In the genomic region with DNA sequence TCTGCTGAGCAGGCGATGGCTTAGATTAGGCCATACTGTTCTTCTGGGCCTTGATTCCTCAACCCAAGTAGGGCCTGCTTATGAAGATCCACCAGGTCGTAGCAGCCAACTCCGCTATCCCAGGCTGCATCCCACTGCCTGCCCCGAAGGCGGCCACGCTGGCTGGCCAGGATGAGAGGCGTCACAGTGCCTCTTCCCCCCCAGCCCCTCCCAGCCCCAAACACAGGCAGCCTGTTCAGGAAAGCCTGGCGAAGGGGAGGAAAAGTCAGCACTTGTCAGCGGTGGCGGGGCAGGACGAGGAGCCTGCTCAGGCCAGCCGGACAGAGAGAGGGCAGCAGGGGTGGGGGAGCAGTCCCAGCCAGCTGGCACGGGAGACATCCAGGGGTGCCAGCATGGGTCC, we compare ENCODE assay signal across 20 cellular contexts. TPM values are rescaled to one million over a fixed set of nuclear protein-coding genes. Genes with fewer than 3 reads are reported as not detected.
A peak's percentile ranks its signal among the peaks of the same experiment; 100 is the strongest.
DNase-seq lines count a peak whose midpoint lies in the region; FAIRE-seq and TF ChIP-seq lines count a peak whose summit lies in the region.
"Had no signal": no experiment of that assay in that cellular context is flagged by ENCODE, and none has a peak within 500 bp of the region (broad histone marks: within the 10 kb centered on the region; RNA-seq: fewer than 3 reads in every experiment).

No MANE protein-coding gene starts in this region.

- peak overlapping the region; percentile 75; the same call in 1 of the 2 replicates for H2BK12ac ChIP-seq in H1 (ENCODE audit: low read depth, low read length)

- CTCF ChIA-PET in H1 (lab: Charles Lee; ENCODE audit: partially characterized antibody) = interaction anchor here (0.8 to 13.1 kb wide), 15 partner anchors 7 to 439 kb away, joined by 3 to 88 read pairs (median 4); partner anchors contain the start of gene PTH1R

- H3K9me3 ChIP-seq in left ventricle myocardium inferior (replicated peaks) (no peaks in the 10 kb centered on the region), H1 (ENCODE audit: insufficient read depth in 2 of 2, low read depth in 1 of 2, low read length in 1 of 2) (no peaks in the 10 kb centered on the region), sigmoid colon (no peaks in the 10 kb centered on the region)
- H3K9me3 ChIP-seq: BLaER1 treated with 17β-estradiol and CSF1 and Interleukin-3, amounts not matched to agents 10 nM and 100 nM had no signal

- H3K27ac ChIP-seq in left ventricle myocardium inferior (replicated peaks) = peak overlapping the region; percentile 32
- no peak overlapping the region for H3K27ac ChIP-seq in H1 (ENCODE audit: low read depth, low read length)
- no peak overlapping the region for H3K27ac ChIP-seq in sigmoid colon
- H3K27ac ChIP-seq: BLaER1 treated with 17β-estradiol and CSF1 and Interleukin-3, amounts not matched to agents 10 nM and 100 nM had no signal

- peak overlapping the region; percentile 39; the same call in 1 of the 2 replicates for H2BK5ac ChIP-seq in H1 (ENCODE audit: low read depth, low read length)

- peak overlapping the region; percentile 21 for H3K4ac ChIP-seq in H1 (replicated peaks; ENCODE audit: insufficient read length, low read depth, low read length)

- TF ChIP-seq POLR2A in H1 (IDR thresholded peaks at IDR 0.05; ENCODE audit: control extremely low read depth in 1 of 2, low read depth in 2 of 2, low read length in 2 of 2) (no peak), sigmoid colon (IDR thresholded peaks at IDR 0.05) (no peak)

- no peak for TF ChIP-seq RAD21 in H1 (IDR thresholded peaks at IDR 0.05 in 1 of 2, conservative IDR thresholded peaks at IDR 0.05 in 1 of 2; ENCODE audit: low read depth in 2 of 2, low read length in 2 of 2)

- H3K4me2 ChIP-seq in H1 (ENCODE audit: insufficient read depth in 1 of 2, low read depth in 2 of 2, low read length in 2 of 2) = peak overlapping the region in 1 of 2 experiments; percentile 34; a peak in 2 of 4 replicates

- H3K36me3 ChIP-seq in left ventricle myocardium inferior (no peaks in the 10 kb centered on the region), H1 (ENCODE audit: control insufficient read depth in 2 of 4, insufficient read depth in 4 of 4, low read length in 3 of 4) (no peaks in the 10 kb centered on the region), sigmoid colon (no peaks in the 10 kb centered on the region)
- H3K36me3 ChIP-seq: BLaER1 treated with 17β-estradiol and CSF1 and Interleukin-3, amounts not matched to agents 10 nM and 100 nM had no signal

- H3K4me3 ChIP-seq in left ventricle myocardium inferior (no peak overlapping the region), H1 (ENCODE audit: extremely low read depth in 1 of 4, insufficient read depth in 2 of 4, low read depth in 3 of 4, low read length in 4 of 4) (no peak overlapping the region), sigmoid colon (no peak overlapping the region)
- H3K4me3 ChIP-seq: BLaER1 treated with 17β-estradiol and CSF1 and Interleukin-3, amounts not matched to agents 10 nM and 100 nM had no signal

- peak overlapping the region; percentile 81; the same call in 1 of the 2 replicates for H2BK15ac ChIP-seq in H1 (ENCODE audit: low read length)

- peak overlapping the region; percentile 69 for H4K91ac ChIP-seq in H1 (replicated peaks; ENCODE audit: insufficient read length, low read length)

- H2BK20ac ChIP-seq in H1 (ENCODE audit: low read length) = no peak overlapping the region

- H2AK5ac ChIP-seq in H1 (ENCODE audit: low read depth, low read length) = no peak overlapping the region

- H3K79me1 ChIP-seq in H1 (ENCODE audit: low read depth, low read length) = no peaks in the 10 kb centered on the region

- H3K18ac ChIP-seq in H1 (ENCODE audit: extremely low read depth, low read length) = no peak overlapping the region; the same call in none of the 2 replicates

- FAIRE-seq in H1 (lab: Jason Lieb, UNC) = no peak
- FAIRE-seq: G401.6, GM12891, HTR-8/SVneo had no signal

- H3K23ac ChIP-seq in H1 (ENCODE audit: insufficient read length) = no peak overlapping the region

- no peak overlapping the region for H3K56ac ChIP-seq in H1 (replicated peaks; ENCODE audit: insufficient read length, low read depth, low read length)

- TF ChIP-seq EP300 in H1 (IDR thresholded peaks at IDR 0.05; ENCODE audit: borderline replicate concordance in 1 of 2, low read depth in 2 of 2, low read length in 2 of 2) (no peak), sigmoid colon (IDR thresholded peaks at IDR 0.05) (no peak)

- H4K20me1 ChIP-seq in H1 (replicated peaks in 1 of 2; ENCODE audit: control insufficient read depth in 1 of 2, insufficient read depth in 2 of 2, low read length in 2 of 2) = peaks cover 3 to 13% of the 10 kb centered on the region in 2 experiments

- H3K4me1 ChIP-seq in left ventricle myocardium inferior (peaks cover 46% of the 10 kb centered on the region), H1 (replicated peaks in 1 of 4; ENCODE audit: control insufficient read depth in 3 of 4, insufficient read depth in 4 of 4, low read length in 3 of 4) (peaks cover 4 to 30% (median 19%) of the 10 kb centered on the region in 4 experiments), sigmoid colon (peaks cover 0 to 32% (median 19%) of the 10 kb centered on the region in 4 donors)

- H3K79me2 ChIP-seq in H1 (ENCODE audit: control insufficient read depth in 1 of 2, insufficient read depth in 2 of 2, low read length in 2 of 2) = no peaks in the 10 kb centered on the region

- 88% methylated on average over 4 of the region's 13 CpGs; no CpG with 5 or more reads in 1 of the 2 experiments for WGBS in H1 (ENCODE audit: extremely low coverage in 1 of 2, insufficient coverage in 1 of 2, insufficient read length in 1 of 2, insufficient replicate concordance in 2 of 2, low coverage in 1 of 2, low lambda C conversion rate in 2 of 2, missing lambda C conversion rate in 1 of 2), 2 experiments
- WGBS in sigmoid colon, 2 donors = 87 to 89% methylated on average over 13 of the region's 13 CpGs

- H4K5ac ChIP-seq in H1 (ENCODE audit: insufficient read length, low read depth, low read length) = no peak overlapping the region

- POLR2A ChIA-PET in H1 (lab: Charles Lee; ENCODE audit: partially characterized antibody) = no interaction called here

- no peak overlapping the region for H3K9ac ChIP-seq in H1 (replicated peaks in 1 of 4; ENCODE audit: extremely low read depth in 1 of 4, low read depth in 3 of 4, low read length in 3 of 4)
- H3K9ac ChIP-seq: BLaER1 treated with 17β-estradiol and CSF1 and Interleukin-3, amounts not matched to agents 10 nM and 100 nM had no signal

- intact Hi-C loops in left ventricle myocardium inferior (cut with micrococcal nuclease) = no loop called here
- intact Hi-C loops in cardiac septum (cut with DNase I) = no loop called here
- intact Hi-C loops in sigmoid colon (cut with DNase I) = no loop called here

- H3K14ac ChIP-seq in H1 (ENCODE audit: insufficient read length) = no peak overlapping the region

- H2AFZ ChIP-seq in H1 (ENCODE audit: low read length) = no peak overlapping the region

- no peak overlapping the region for H2BK120ac ChIP-seq in H1 (replicated peaks; ENCODE audit: low read depth, low read length)

- H3K27me3 ChIP-seq in left ventricle myocardium inferior (ENCODE audit: low read depth) = peaks cover 15% of the 10 kb centered on the region
- peaks cover 39 to 82% (median 73%) of the 10 kb centered on the region in 4 experiments for H3K27me3 ChIP-seq in H1 (replicated peaks in 1 of 4; ENCODE audit: control insufficient read depth in 3 of 4, extremely low read depth in 1 of 4, insufficient read depth in 3 of 4, low read length in 3 of 4)
- H3K27me3 ChIP-seq in sigmoid colon = peaks cover 0 to 4% (median 0%) of the 10 kb centered on the region in 3 donors

- TF ChIP-seq CTCF in left ventricle myocardium inferior (IDR thresholded peaks at IDR 0.05; ENCODE audit: borderline replicate concordance) = no peak
- no peak for TF ChIP-seq CTCF in H1 (IDR thresholded peaks at IDR 0.05; ENCODE audit: control extremely low read depth in 1 of 3, insufficient read depth in 1 of 3, low read depth in 1 of 3, low read length in 3 of 3)
- no peak for TF ChIP-seq CTCF in sigmoid colon (IDR thresholded peaks at IDR 0.05)

- peaks cover 4% of the 10 kb centered on the region; the same call in 1 of the 2 replicates for H3K23me2 ChIP-seq in H1 (ENCODE audit: low read depth, low read length)

- DNase-seq in left ventricle myocardium inferior = no peak
- DNase-seq in cardiac septum (ENCODE audit: low spot score) = no peak
- no peak for DNase-seq in H1 (ENCODE audit: low read depth in 1 of 2, low spot score in 2 of 2)
- peak; percentile 50 for DNase-seq in medulla oblongata (ENCODE audit: extremely low spot score)
- DNase-seq in cerebellar nuclear complex (lab: John Stamatoyannopoulos, UW) = no peak
- no peak for DNase-seq in HuH-7 (ENCODE audit: low spot score)
- no peak for DNase-seq in sigmoid colon
- DNase-seq: 8988T; AML-193; Calu3; CD4-positive, CD25-positive, alpha-beta regulatory T cell; DMS 273 treated with DMSO at 0.1 percent for 48 hours; HCEC 1CT; HFFc6 had no signal

- H4K8ac ChIP-seq in H1 (ENCODE audit: extremely low read depth, insufficient read depth, low read length) = no peak overlapping the region; the same call in 1 of the 2 replicates

RNA-seq across cellular contexts. Expression of gene PTH1R, which starts 11.2 kb away (rescaled TPM):
- 6.4 TPM for total RNA-seq in left ventricle myocardium inferior
- total RNA-seq in cardiac septum = 5.4 TPM
- total RNA-seq in H1 (2021; fragmentation: NEBNext Ultra II Directional; extraction: Animal tissue kit (Norgen Biotek cat#: 25700)) = 0.21 and 1.5 TPM in 2 replicates
- polyA plus RNA-seq in H1 (2011; rRNA removed) = 0.57 and 1.9 TPM in 2 replicates
- 0.89 TPM for polyA plus RNA-seq in H1 (2011; cell fraction: cytosol; rRNA removed)
- 3.4 TPM for polyA plus RNA-seq in H1 (2011; cell fraction: nucleus; rRNA removed)
- 0.27 to 1.1 TPM (median 0.67 TPM) in 4 replicates for polyA plus RNA-seq in H1 (2012, experiment 1 of 2)
- 0.54 TPM for polyA plus RNA-seq in H1 (2012, experiment 2 of 2)
- polyA plus RNA-seq in H1 (2013, experiment 1 of 2) = 0.63 TPM
- 0.79 TPM for polyA plus RNA-seq in H1 (2013, experiment 2 of 2)
- polyA minus RNA-seq in H1 (2011; rRNA and poly(A)+ RNA removed) = 0.73 and 0.88 TPM in 2 replicates
- not detected for polyA minus RNA-seq in H1 (2011; cell fraction: cytosol; rRNA and poly(A)+ RNA removed)
- polyA minus RNA-seq in H1 (2011; cell fraction: nucleus; rRNA and poly(A)+ RNA removed) = 2.3 TPM
- total RNA-seq in sigmoid colon = 1 to 10 TPM; 3.6 to 9.0 (median 6.0) TPM
- polyA plus RNA-seq in sigmoid colon = 1 to 10 TPM; 1.2 to 5.2 (median 3.6) TPM
- total RNA-seq: Calu3; CD4-positive, CD25-positive, alpha-beta regulatory T cell; Daoy had no signal
- polyA plus RNA-seq: CD4-positive, CD25-positive, alpha-beta regulatory T cell had no signal

RNA-seq across cellular contexts. Expression of gene MYL3, which starts 25.5 kb away (rescaled TPM):
- total RNA-seq in left ventricle myocardium inferior = 7,440 TPM
- 3,804 TPM for total RNA-seq in cardiac septum
- total RNA-seq in H1 (2021; fragmentation: NEBNext Ultra II Directional; extraction: Animal tissue kit (Norgen Biotek cat#: 25700)) = not detected in 2 replicates
- polyA plus RNA-seq in H1 (2011; rRNA removed) = 0.06 TPM in 1 of 2 replicates, not detected in the other
- 0.10 TPM for polyA plus RNA-seq in H1 (2011; cell fraction: cytosol; rRNA removed)
- not detected for polyA plus RNA-seq in H1 (2011; cell fraction: nucleus; rRNA removed)
- polyA plus RNA-seq in H1 (2012, experiment 1 of 2) = 0.19 to 0.27 TPM in 2 of 4 replicates, not detected in the others
- 0.33 TPM for polyA plus RNA-seq in H1 (2012, experiment 2 of 2)
- 0.08 TPM for polyA plus RNA-seq in H1 (2013, experiment 1 of 2)
- not detected for polyA plus RNA-seq in H1 (2013, experiment 2 of 2)
- polyA minus RNA-seq in H1 (2011; rRNA and poly(A)+ RNA removed) = not detected in 2 replicates
- polyA minus RNA-seq in H1 (2011; cell fraction: cytosol; rRNA and poly(A)+ RNA removed) = not detected
- not detected for polyA minus RNA-seq in H1 (2011; cell fraction: nucleus; rRNA and poly(A)+ RNA removed)
- total RNA-seq in sigmoid colon = 10 to 100 TPM in 1 of 4 donors, 1 to 10 TPM in 3; 1.5 to 10.8 (median 2.7) TPM
- polyA plus RNA-seq in sigmoid colon = 10 to 100 TPM in 1 of 3 donors, 1 to 10 TPM in 2; 2.4 to 11.8 (median 8.4) TPM
- total RNA-seq: Calu3; CD4-positive, CD25-positive, alpha-beta regulatory T cell; Daoy; H4 had no signal
- polyA plus RNA-seq: CD4-positive, CD25-positive, alpha-beta regulatory T cell had no signal

Comparison
In these comparisons a context has a peak if more than half of its experiments do, and no peak if none do; other contexts are left out.
1. RNA of gene MYL3, which starts 25.5 kb away (total RNA-seq): 7,440 TPM in left ventricle myocardium inferior (single experiment) and 3,804 TPM in cardiac septum (single experiment); 1.5 to 10.8 TPM in sigmoid colon and not detected in H1; every median in the first group is over 100 times any median in the second.